Comparison of ENCODE assay signal across 28 cellular contexts in the genomic region with DNA sequence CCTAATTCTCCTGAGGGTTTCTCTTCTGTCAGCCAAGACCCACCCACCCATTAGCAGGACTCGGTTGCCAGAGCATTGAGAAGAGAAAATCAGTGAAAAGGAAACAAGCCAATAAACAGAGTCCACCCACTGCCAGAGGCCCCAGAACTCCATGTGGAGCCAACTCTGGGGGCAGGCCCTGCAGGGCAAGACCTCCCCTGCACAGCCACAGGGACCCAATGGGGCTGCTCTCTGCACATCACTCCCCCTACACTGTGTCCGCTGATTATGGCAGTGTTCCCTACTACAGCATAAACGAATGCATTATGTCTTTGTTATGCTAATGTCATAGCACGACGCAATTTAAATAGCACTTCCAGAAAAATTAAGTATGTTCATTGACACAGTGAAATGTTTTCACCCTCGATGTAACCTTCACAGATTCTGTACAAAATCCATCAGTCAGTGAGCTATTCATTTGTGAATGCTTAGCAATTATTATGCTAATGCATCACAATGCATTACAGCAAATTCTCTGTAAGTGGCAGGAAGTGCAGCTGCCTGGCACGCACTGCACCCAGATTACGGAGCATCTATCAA. TPM values are rescaled to one million over a fixed set of nuclear protein-coding genes. Genes with fewer than 3 reads are reported as not detected.
"Had no signal": no experiment of that assay in that cellular context is flagged by ENCODE, and none has a peak within 500 bp of the region (broad histone marks: within the 10 kb centered on the region; RNA-seq: fewer than 3 reads in every experiment).

No MANE protein-coding gene starts in this region.

- ATAC-seq: left colon; left lung; lower lobe of right lung; naive thymus-derived CD8-positive, alpha-beta T cell; psoas muscle; right lobe of liver; stimulated activated memory B cell treated with anti-CD40 and anti-IgM and Interleukin-4, amounts not matched to agents 10 μg/mL and 1 μg/mL and 100 μg/mL, for 72 hours; stimulated activated naive CD8-positive, alpha-beta T cell treated with anti-CD3 and anti-CD28 coated beads, Interleukin-15, amount 100 ng/mL, for 72 hours; upper lobe of right lung had no signal

- H3K9me3 ChIP-seq: lower lobe of right lung, neutrophil, right lobe of liver, thyroid gland, transverse colon, upper lobe of right lung had no signal

- H3K27me3 ChIP-seq: neural progenitor cell, thyroid gland, upper lobe of right lung had no signal

- H2AFZ ChIP-seq: neural progenitor cell, parathyroid adenoma had no signal

- DNase-seq: hypothalamus; immature natural killer cell; kidney; left colon; lower lobe of right lung; mammary epithelial cell; mesenchymal stem cell; occipital lobe; psoas muscle; right lobe of liver; stimulated activated CD4-positive, alpha-beta T cell treated with anti-CD3 and anti-CD28 coated beads, Interleukin-1b, Interleukin-23, amount 100 ng/mL, for 48 hours; stimulated activated CD4-positive, alpha-beta T cell treated with anti-CD3 and anti-CD28 coated beads, Interleukin-2, amount 100 ng/mL, for 48 hours; stimulated activated CD4-positive, alpha-beta T cell treated with anti-CD3 and anti-CD28 coated beads, Interleukin-4, amount 100 ng/mL, for 4 hours; stimulated activated CD8-positive, alpha-beta memory T cell treated with anti-CD3 and anti-CD28 coated beads, Interleukin-4, amount 100 ng/mL, for 48 hours; stimulated activated naive CD4-positive, alpha-beta T cell treated with Interleukin-2 at 50 U/mL for 16 hours; stimulated activated naive CD8-positive, alpha-beta T cell treated with anti-CD3 and anti-CD28 coated beads, Interleukin-15, amount 100 ng/mL, for 72 hours; substantia nigra; thyroid gland; transverse colon; upper lobe of right lung had no signal

- H3K4me2 ChIP-seq: neural progenitor cell, smooth muscle cell had no signal

- H3K4me1 ChIP-seq: left lung, lower lobe of right lung, parathyroid adenoma, psoas muscle, right lobe of liver, thyroid gland, transverse colon, upper lobe of right lung had no signal

- H3K4me3 ChIP-seq: left lung, lower lobe of right lung, neural progenitor cell, psoas muscle, right lobe of liver, smooth muscle cell, thyroid gland, transverse colon, upper lobe of right lung had no signal

- H3K79me2 ChIP-seq: parathyroid adenoma had no signal

- H3K9ac ChIP-seq: neural progenitor cell, parathyroid adenoma had no signal

- H3K27ac ChIP-seq: left lung, lower lobe of right lung, neural progenitor cell, neutrophil, parathyroid adenoma, psoas muscle, right lobe of liver, thyroid gland, transverse colon, upper lobe of right lung had no signal

- H3K36me3 ChIP-seq: left lung, lower lobe of right lung, neural progenitor cell, neutrophil, right lobe of liver, thyroid gland, transverse colon, upper lobe of right lung had no signal

RNA-seq across cellular contexts. Expression of a gene that starts 56.5 kb away (rescaled TPM):
- total RNA-seq: mammary epithelial cell; naive thymus-derived CD8-positive, alpha-beta T cell; osteocyte; upper lobe of right lung had no signal
- polyA plus RNA-seq: immature natural killer cell; mammary epithelial cell; naive thymus-derived CD8-positive, alpha-beta T cell; smooth muscle cell had no signal
